In the genomic region with DNA sequence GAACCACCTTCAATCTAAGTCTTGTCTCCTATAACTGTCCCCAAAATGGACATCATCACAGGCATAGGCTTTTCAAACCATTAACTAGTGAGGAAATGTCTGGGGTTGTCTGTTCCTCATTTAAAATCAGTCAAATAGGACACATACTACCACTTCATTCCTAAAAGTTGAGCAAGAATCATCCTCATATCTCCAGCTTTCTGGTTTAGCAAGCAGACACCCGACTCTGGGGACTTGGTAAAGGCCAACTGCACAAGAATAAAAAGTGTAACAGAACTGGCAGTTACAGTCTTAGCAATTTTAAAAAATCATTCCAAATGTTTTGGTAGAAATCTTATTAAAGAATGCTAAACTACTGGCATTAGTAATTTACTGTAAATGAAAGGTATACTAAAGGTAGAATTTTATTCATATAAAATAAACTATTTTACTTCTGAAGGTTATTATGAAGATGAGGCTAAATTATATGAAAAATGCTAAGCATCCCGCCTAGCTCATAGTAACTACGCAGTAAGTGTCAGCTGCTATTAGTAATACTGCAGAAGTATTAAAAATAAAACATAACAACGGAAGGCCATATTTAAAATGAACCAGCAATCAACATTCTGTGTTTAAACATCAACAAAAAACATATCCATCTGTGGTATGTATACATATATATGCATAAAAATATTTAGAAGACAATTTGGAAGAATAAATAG, we compare ENCODE assay signal across 19 cellular contexts.
DNase-seq lines count a peak whose midpoint lies in the region; ATAC-seq and TF ChIP-seq lines count a peak whose summit lies in the region.
"Had no signal": no experiment of that assay in that cellular context is flagged by ENCODE, and none has a peak within 500 bp of the region (broad histone marks: within the 10 kb centered on the region; RNA-seq: fewer than 3 reads in every experiment).

No MANE protein-coding gene starts in this region.

- H3K36me3 ChIP-seq in adipocyte (ENCODE audit: control insufficient read depth, insufficient read depth, low read length, severe bottlenecking) = no peaks in the 10 kb centered on the region
- H3K36me3 ChIP-seq in heart left ventricle = no peaks in the 10 kb centered on the region

- H3K4me1 ChIP-seq in adipocyte (ENCODE audit: control insufficient read depth, insufficient read depth, low read length) = peaks cover 85% of the 10 kb centered on the region
- peaks cover 2 to 76% (median 33%) of the 10 kb centered on the region in 12 donors for H3K4me1 ChIP-seq in heart left ventricle
- H3K4me1 ChIP-seq: A549 had no signal

- TF ChIP-seq CTCF in AG10803 (conservative IDR thresholded peaks at IDR 0.05; ENCODE audit: low read length) = no peak
- no peak for TF ChIP-seq CTCF in heart left ventricle (IDR thresholded peaks at IDR 0.05)

- H3K27me3 ChIP-seq in adipocyte (replicated peaks; ENCODE audit: control insufficient read depth, insufficient read depth, low read length) = no peaks in the 10 kb centered on the region
- no peaks in the 10 kb centered on the region for H3K27me3 ChIP-seq in heart left ventricle

- ATAC-seq in heart left ventricle (peak in 3 of 4 donors; percentile 25 to 72 (median 65)), sciatic nerve (peak; percentile 82), GM18511 (IDR thresholded peaks at IDR 0.05; ENCODE audit: unreplicated experiment) (no peak)
- ATAC-seq: A549, GM23338 had no signal

- H3K9me3 ChIP-seq in adipocyte (ENCODE audit: control insufficient read depth, low read length) (no peaks in the 10 kb centered on the region), heart left ventricle (no peaks in the 10 kb centered on the region)
- H3K9me3 ChIP-seq: A549 had no signal

- peak overlapping the region; percentile 83 for H3K9ac ChIP-seq in adipocyte (ENCODE audit: low read length)

- H3K27ac ChIP-seq in heart left ventricle = peak overlapping the region; percentile 19 to 80 (median 45)
- H3K27ac ChIP-seq: A549, C4-2B, HL-60 had no signal

- WGBS in heart left ventricle, 4 donors = 60 to 77% (median 69%) methylated on average over 4 of the region's 4 CpGs

- DNase-seq in AG10803 (ENCODE audit: low read depth) = peak; percentile 78
- peak; percentile 81 for DNase-seq in adipocyte (ENCODE audit: low read depth)
- peak in 1 of 5 donors; percentile 32 for DNase-seq in heart left ventricle
- DNase-seq in sciatic nerve (ENCODE audit: low spot score) = no peak
- no peak for DNase-seq in SW480 (ENCODE audit: low spot score)
- no peak for DNase-seq in NCI-H524 treated with DMSO at 0.1 percent for 48 hours (lab: John Stamatoyannopoulos, UW)
- DNase-seq in SK-N-DZ (ENCODE audit: low spot score) = no peak
- DNase-seq: activated CD4-positive, alpha-beta T cell treated with anti-CD3 and anti-CD28 coated beads for 48 hours; activated effector memory CD4-positive, alpha-beta T cell treated with anti-CD3 and anti-CD28 coated beads, Interleukin-2, amount 50 U/mL, for 16 hours; foreskin melanocyte; NCI-H1048; NCI-H2081 treated with DMSO at 0.1 percent for 48 hours; NCI-H446 treated with DMSO at 0.1 percent for 48 hours; stimulated activated CD4-positive, alpha-beta T cell treated with anti-CD3 and anti-CD28 coated beads, Interleukin-4, amount 100 ng/mL, for 1 hour had no signal

- H3K4me3 ChIP-seq in AG10803 (ENCODE audit: low read length) (no peak overlapping the region), adipocyte (ENCODE audit: low read length) (peak overlapping the region; percentile 33), heart left ventricle (peak overlapping the region in 1 of 12 donors; percentile 1)
- H3K4me3 ChIP-seq: A549, GM23338 had no signal

- intact Hi-C loops in heart left ventricle (cut with DNase I) (loop anchor here in 1 of 10 donors (5.0 kb wide), 1 partner anchor 114 kb away; no protein-coding TSS in a partner anchor), sciatic nerve (cut with DNase I) (no loop called here)

- TF ChIP-seq POLR2A in heart left ventricle (IDR thresholded peaks at IDR 0.05) = no peak

Comparison
In these comparisons a context has a peak if more than half of its experiments do, and no peak if none do; other contexts are left out.
1. DNase-seq: peak in AG10803 (single experiment) and adipocyte (single experiment); none in sciatic nerve (single experiment), SW480 (single experiment), NCI-H524 treated with DMSO at 0.1 percent for 48 hours (single experiment) and SK-N-DZ (single experiment).